Comparison of ENCODE assay signal across 5 cellular contexts in genomic region chr19:46731584-46731983, GRCh38. TPM values are rescaled to one million over a fixed set of nuclear protein-coding genes. Genes with fewer than 3 reads are reported as not detected.
A peak's percentile ranks its signal among the peaks of the same experiment; 100 is the strongest.
DNase-seq lines count a peak whose midpoint lies in the region; ATAC-seq and TF ChIP-seq lines count a peak whose summit lies in the region.
"Had no signal": no experiment of that assay in that cellular context is flagged by ENCODE, and none has a peak within 500 bp of the region (broad histone marks: within the 10 kb centered on the region; RNA-seq: fewer than 3 reads in every experiment).

No MANE protein-coding gene starts in this region.

- no peak overlapping the region for H3K4me3 ChIP-seq in mammary epithelial cell (replicated peaks in 1 of 3; ENCODE audit: insufficient read depth in 1 of 3, low read depth in 2 of 3, low read length in 3 of 3)

- DNase-seq in EH (ENCODE audit: low read depth), result peak; percentile 53
- DNase-seq in mammary epithelial cell, result peak; percentile 43
- DNase-seq in effector CD8-positive, alpha-beta T cell (lab: John Stamatoyannopoulos, UW), result no peak
- DNase-seq: NCI-H345 had no signal

- H3K9ac ChIP-seq in mammary epithelial cell (ENCODE audit: insufficient read depth, low read length), result no peak overlapping the region

- peaks cover 37% of the 10 kb centered on the region for H3K36me3 ChIP-seq in mammary epithelial cell (ENCODE audit: insufficient read depth, low read length)

- no peaks in the 10 kb centered on the region for H3K9me3 ChIP-seq in mammary epithelial cell (replicated peaks; ENCODE audit: insufficient read depth, low read length)

- 71% methylated on average over 8 of the region's 14 CpGs for WGBS in mammary epithelial cell (ENCODE audit: low coverage, missing lambda C conversion rate)

- H3K4me1 ChIP-seq in mammary epithelial cell (ENCODE audit: insufficient read depth, low read length), result peaks cover 26% of the 10 kb centered on the region

- peak overlapping the region; percentile 10 for H3K4me2 ChIP-seq in mammary epithelial cell (ENCODE audit: insufficient read depth, low read depth, low read length)

- H3K27me3 ChIP-seq in mammary epithelial cell (ENCODE audit: insufficient read depth, low read length), result no peaks in the 10 kb centered on the region

- BruUV-seq in mammary epithelial cell (replicated peaks; lab: Mats Ljungman, UMichigan), result no TSS peak

- CTCF ChIA-PET in mammary epithelial cell (lab: Charles Lee; ENCODE audit: low non-redundant PET), result interaction anchor here (0.5 kb wide), 1 partner anchor 8 kb away, joined by 4 read pairs; no protein-coding TSS in a partner anchor

- TF ChIP-seq CTCF in mammary epithelial cell (conservative IDR thresholded peaks at IDR 0.05 in 1 of 2, IDR thresholded peaks at IDR 0.05 in 1 of 2; ENCODE audit: extremely low read depth in 1 of 2, insufficient read depth in 1 of 2, low read depth in 1 of 2, low read length in 2 of 2), result no peak

- no peak for ATAC-seq in GM18498 (IDR thresholded peaks at IDR 0.05; ENCODE audit: unreplicated experiment)

- in situ Hi-C loops in mammary epithelial cell (cut with MboI; ENCODE audit: low sequenced_read_pairs in 2 of 2), result no loop called here

- H4K20me1 ChIP-seq in mammary epithelial cell (ENCODE audit: insufficient read depth, low read length), result no peaks in the 10 kb centered on the region

- intact Hi-C loops in mammary epithelial cell (cut with micrococcal nuclease), result loop anchor here (2.0 kb wide), 1 partner anchor 15 kb away; the partner anchor contains the start of gene PRKD2

- no peak overlapping the region for H3K27ac ChIP-seq in mammary epithelial cell (ENCODE audit: insufficient read depth, low read depth, low read length)

- dilution Hi-C loops in mammary epithelial cell (cut with HindIII; ENCODE audit: low sequenced_read_pairs), result no loop called here

- peaks cover 69% of the 10 kb centered on the region for H3K79me2 ChIP-seq in mammary epithelial cell (ENCODE audit: insufficient read depth, low read length)

- H2AFZ ChIP-seq in mammary epithelial cell (ENCODE audit: low read depth, low read length), result no peak overlapping the region

RNA-seq across cellular contexts. Expression of gene FKRP, which starts 14.3 kb away (rescaled TPM):
- total RNA-seq in mammary epithelial cell, result 10 to 100 TPM; 15.7 to 23.4 TPM
- polyA plus RNA-seq in mammary epithelial cell, result 11.7 TPM
- polyA minus RNA-seq in mammary epithelial cell, result 18.6 TPM

RNA-seq across cellular contexts. Expression of gene STRN4, which starts 14.7 kb away (rescaled TPM):
- total RNA-seq in mammary epithelial cell, result 10 to 100 TPM; 59.2 to 92.4 TPM
- 56.3 TPM for polyA plus RNA-seq in mammary epithelial cell
- 72.5 TPM for polyA minus RNA-seq in mammary epithelial cell

RNA-seq across cellular contexts. Expression of gene PRKD2, which starts 14.7 kb away (rescaled TPM):
- total RNA-seq in mammary epithelial cell, result 10 to 100 TPM; 20.2 to 55.5 TPM
- 23.9 TPM for polyA plus RNA-seq in mammary epithelial cell
- polyA minus RNA-seq in mammary epithelial cell, result 21.0 TPM

RNA-seq across cellular contexts. Expression of gene SLC1A5, which starts 56.8 kb away (rescaled TPM):
- total RNA-seq in mammary epithelial cell, result 100 to 1,000 TPM; 328 to 370 TPM
- polyA plus RNA-seq in mammary epithelial cell, result 274 TPM
- polyA minus RNA-seq in mammary epithelial cell, result 353 TPM
